ENCODE assay signal across 21 cellular contexts in the genomic region with DNA sequence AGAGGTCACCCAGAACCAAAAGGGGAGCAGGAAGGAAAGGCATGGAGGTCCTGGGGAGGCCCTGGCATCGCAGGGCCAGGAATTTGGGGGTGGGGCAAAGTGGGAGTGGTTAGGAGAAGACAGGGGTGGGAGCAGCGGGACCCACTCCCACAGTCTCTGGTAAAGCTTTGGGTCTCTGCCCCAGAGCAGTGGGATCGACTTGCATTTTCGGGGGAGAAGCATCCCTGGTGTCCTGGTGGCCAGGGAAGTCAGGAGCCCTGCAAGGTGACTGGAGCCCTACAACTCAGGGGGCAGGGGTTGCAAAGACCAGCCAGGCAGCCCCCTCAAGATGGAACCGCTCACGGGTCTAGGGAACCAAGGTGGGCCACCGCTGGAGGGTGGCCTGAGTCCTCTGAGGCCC. TPM values are rescaled to one million over a fixed set of nuclear protein-coding genes. Genes with fewer than 3 reads are reported as not detected.
"Had no signal": no experiment of that assay in that cellular context is flagged by ENCODE, and none has a peak within 500 bp of the region (broad histone marks: within the 10 kb centered on the region; RNA-seq: fewer than 3 reads in every experiment).

No MANE protein-coding gene starts in this region.

- H3K36me3 ChIP-seq: esophagus muscularis mucosa, gastrocnemius medialis, heart right ventricle, left ventricle myocardium inferior, right atrium auricular region, sigmoid colon, upper lobe of left lung, uterus had no signal

- DNase-seq: effector memory CD4-positive, alpha-beta T cell; gastrocnemius medialis; heart right ventricle; islet precursor cell; left ventricle myocardium inferior; mesenchymal stem cell; midbrain; naive thymus-derived CD4-positive, alpha-beta T cell; nephron progenitor cell; sigmoid colon; stimulated activated CD4-positive, alpha-beta T cell treated with anti-CD3 and anti-CD28 coated beads, Interleukin-12 subunit alpha, Interleukin-12 subunit beta, amount 100 ng/mL, for 4 hours; stimulated activated CD4-positive, alpha-beta T cell treated with anti-CD3 and anti-CD28 coated beads, Interleukin-2, amount 100 ng/mL, for 48 hours; stimulated activated naive CD4-positive, alpha-beta T cell treated with Interleukin-2 at 50 U/mL for 16 hours; upper lobe of left lung; uterus had no signal

- H3K27ac ChIP-seq: epithelial cell of prostate, esophagus muscularis mucosa, gastrocnemius medialis, heart right ventricle, left ventricle myocardium inferior, right atrium auricular region, sigmoid colon, skin epidermis, upper lobe of left lung, uterus had no signal

- H3K27me3 ChIP-seq: right atrium auricular region, upper lobe of left lung, uterus had no signal

- H3K4me3 ChIP-seq: esophagus muscularis mucosa, gastrocnemius medialis, heart right ventricle, left ventricle myocardium inferior, lung, right atrium auricular region, sigmoid colon, skin epidermis, upper lobe of left lung, uterus had no signal

- ATAC-seq: gastrocnemius medialis, heart right ventricle had no signal

- H3K4me1 ChIP-seq: esophagus muscularis mucosa, gastrocnemius medialis, heart right ventricle, left ventricle myocardium inferior, right atrium auricular region, sigmoid colon, upper lobe of left lung, uterus had no signal

- H3K9me3 ChIP-seq: gastrocnemius medialis, left ventricle myocardium inferior, sigmoid colon, upper lobe of left lung, uterus had no signal

RNA-seq across cellular contexts. Expression of a gene that starts 29.9 kb away (rescaled TPM):
- total RNA-seq: gastrocnemius medialis, osteoblast had no signal
- polyA plus RNA-seq: naive thymus-derived CD4-positive, alpha-beta T cell had no signal

RNA-seq across cellular contexts. Expression of a gene that starts 53.4 kb away (rescaled TPM):
- total RNA-seq: osteoblast had no signal
- polyA plus RNA-seq: naive thymus-derived CD4-positive, alpha-beta T cell had no signal
